Comparison of ENCODE assay signal across 1 cellular context in genomic region chr11:47269002-47269828, GRCh38.
TF ChIP-seq lines count a peak whose summit lies in the region.

No MANE protein-coding gene starts in this region.

TF ChIP-seq in K562, 482 proteins besides CTCF, POLR2A, EP300 and RAD21 (continued from another document and continues in another):
- peak; percentile 79; the same call in 1 of the 2 replicates for TF ChIP-seq ZNF395 (CRISPR knock-in tag; IDR thresholded peaks at IDR 0.05)
- no peak for TF ChIP-seq GTF3C2 (IDR thresholded peaks at IDR 0.05; ENCODE audit: borderline replicate concordance, extremely low read depth, insufficient read length)
- no peak for TF ChIP-seq NUFIP1 (IDR thresholded peaks at IDR 0.05; ENCODE audit: partially characterized antibody)
- no peak for TF ChIP-seq ZNF224 (CRISPR knock-in tag; IDR thresholded peaks at IDR 0.05)
- 0 out of 2 replicates have a peak, but pooled peaks have one; percentile 38 for TF ChIP-seq ZBED1 (IDR thresholded peaks at IDR 0.05)
- peak; percentile 92 for TF ChIP-seq ZNF740 (CRISPR knock-in tag; IDR thresholded peaks at IDR 0.05)
- TF ChIP-seq ZNF740 (tag; IDR thresholded peaks at IDR 0.05) = peak in 1 of 2 experiments; percentile 92; a peak in 2 of 4 replicates
- no peak for TF ChIP-seq ZNF384 (IDR thresholded peaks at IDR 0.05; ENCODE audit: low read depth, low read length)
- no peak for TF ChIP-seq HOMEZ (CRISPR knock-in tag; IDR thresholded peaks at IDR 0.05)
- TF ChIP-seq STAT5B (CRISPR knock-in tag; IDR thresholded peaks at IDR 0.05) = no peak
- TF ChIP-seq THRB (CRISPR knock-in tag; conservative IDR thresholded peaks at IDR 0.05) = no peak
- no peak for TF ChIP-seq RBM22 (IDR thresholded peaks at IDR 0.05; ENCODE audit: low read depth, low read length, poor library complexity, severe bottlenecking)
- TF ChIP-seq FOSL1 (tag; conservative IDR thresholded peaks at IDR 0.05) = peak; percentile 56
- peak; percentile 44; the same call in 1 of the 2 replicates for TF ChIP-seq C11orf30 (IDR thresholded peaks at IDR 0.05; ENCODE audit: low read depth)
- no peak for TF ChIP-seq MTA2 (IDR thresholded peaks at IDR 0.05; ENCODE audit: low read depth)
- no peak for TF ChIP-seq ZNF347 (CRISPR knock-in tag; IDR thresholded peaks at IDR 0.05; ENCODE audit: low read depth)
- no peak for TF ChIP-seq STAT6 (CRISPR knock-in tag; IDR thresholded peaks at IDR 0.05)
- TF ChIP-seq HDAC2 (IDR thresholded peaks at IDR 0.05) = peak; percentile 63; the same call in 1 of the 2 replicates
- TF ChIP-seq ZBTB40 (IDR thresholded peaks at IDR 0.05) = peak; percentile 86
- no peak for TF ChIP-seq ZBTB40 (CRISPR knock-in tag; IDR thresholded peaks at IDR 0.05)
- TF ChIP-seq CREB5 (CRISPR knock-in tag; IDR thresholded peaks at IDR 0.05) = no peak
- 0 out of 2 replicates have a peak, but pooled peaks have one; percentile 22 for TF ChIP-seq ZNF449 (CRISPR knock-in tag; IDR thresholded peaks at IDR 0.05)
- no peak for TF ChIP-seq IRF2 (CRISPR knock-in tag; IDR thresholded peaks at IDR 0.05)
- TF ChIP-seq ZNF766 (CRISPR knock-in tag; conservative IDR thresholded peaks at IDR 0.05) = peak; percentile 89
- no peak for TF ChIP-seq OTX1 (CRISPR knock-in tag; IDR thresholded peaks at IDR 0.05)
